Comparison of ENCODE assay signal across 21 cellular contexts in genomic region chr10:119409385-119409784, GRCh38.
DNase-seq lines count a peak whose midpoint lies in the region; ATAC-seq and TF ChIP-seq lines count a peak whose summit lies in the region.
"Had no signal": no experiment of that assay in that cellular context is flagged by ENCODE, and none has a peak within 500 bp of the region (broad histone marks: within the 10 kb centered on the region; RNA-seq: fewer than 3 reads in every experiment).

No MANE protein-coding gene starts in this region.

- no peak overlapping the region for H3K4me2 ChIP-seq in neuronal stem cell (ENCODE audit: insufficient read depth, low read length, poor library complexity, severe bottlenecking)

- H3K4me1 ChIP-seq in duodenal mucosa (ENCODE audit: control insufficient read depth in 1 of 2, insufficient read depth in 2 of 2, low read length in 2 of 2) (peaks cover 22 to 24% of the 10 kb centered on the region in 2 donors), gastroesophageal sphincter (peaks cover 0 to 67% (median 37%) of the 10 kb centered on the region in 3 donors), neuronal stem cell (ENCODE audit: control insufficient read depth in 2 of 2, insufficient read depth in 1 of 2, low read depth in 1 of 2, low read length in 2 of 2) (peaks cover 31 to 43% of the 10 kb centered on the region in 2 donors), tibial nerve (peaks cover 0 to 73% (median 20%) of the 10 kb centered on the region in 4 donors)
- H3K4me1 ChIP-seq: HAP-1 had no signal

- TF ChIP-seq EP300 in gastroesophageal sphincter (IDR thresholded peaks at IDR 0.05) = no peak
- TF ChIP-seq EP300 in tibial nerve (IDR thresholded peaks at IDR 0.05) = no peak

- peak overlapping the region; percentile 77 for H3K18ac ChIP-seq in neuronal stem cell (ENCODE audit: low read length)

- no peak for DNase-seq in neuronal stem cell (ENCODE audit: low spot score)
- no peak for DNase-seq in tibial nerve (ENCODE audit: low spot score in 2 of 2)
- DNase-seq in GM20000 (ENCODE audit: low spot score) = no peak
- no peak for DNase-seq in stimulated activated CD4-positive, alpha-beta T cell treated with anti-CD3 and anti-CD28 coated beads, Interleukin-12 subunit alpha, Interleukin-12 subunit beta, amount 100 ng/mL, for 4 hours
- DNase-seq: activated B cell treated with CpG ODN at 0.5 μM for 24 hours; activated CD4-positive, alpha-beta T cell treated with anti-CD3 and anti-CD28 coated beads, Interleukin-2, amount 50 U/mL, for 4 hours; activated CD8-positive, alpha-beta memory T cell treated with anti-CD3 and anti-CD28 coated beads, Interleukin-2, amount 50 U/mL, for 4 hours; activated naive CD8-positive, alpha-beta T cell treated with anti-CD3 and anti-CD28 coated beads for 36 hours; CD4-positive, alpha-beta T cell; effector CD8-positive, alpha-beta T cell; glutamatergic neuron; MG63; NCI-H1417 treated with DMSO at 0.1 percent for 48 hours; NCI-H524; substantia nigra; T1000 had no signal

- no peak for TF ChIP-seq POLR2A in gastroesophageal sphincter (IDR thresholded peaks at IDR 0.05)
- no peak for TF ChIP-seq POLR2A in tibial nerve (IDR thresholded peaks at IDR 0.05)

- H2AK5ac ChIP-seq in neuronal stem cell (ENCODE audit: low read depth, low read length) = peak overlapping the region; percentile 68

- no peak overlapping the region for H3K4me3 ChIP-seq in duodenal mucosa (ENCODE audit: low read depth in 1 of 2, low read length in 2 of 2)
- no peak overlapping the region for H3K4me3 ChIP-seq in gastroesophageal sphincter
- H3K4me3 ChIP-seq in neuronal stem cell (ENCODE audit: low read length in 2 of 2) = peak overlapping the region in 1 of 2 donors; percentile 22
- H3K4me3 ChIP-seq in tibial nerve = no peak overlapping the region
- H3K4me3 ChIP-seq: HAP-1, MG63 had no signal

- no peak overlapping the region for H2BK15ac ChIP-seq in neuronal stem cell (ENCODE audit: low read length)

- TF ChIP-seq CTCF in gastroesophageal sphincter (IDR thresholded peaks at IDR 0.05) (no peak), tibial nerve (IDR thresholded peaks at IDR 0.05) (no peak), GM20000 (IDR thresholded peaks at IDR 0.05; ENCODE audit: extremely low read depth, missing control alignments) (no peak)

- H2AFZ ChIP-seq in neuronal stem cell (ENCODE audit: low read length) = peak overlapping the region; percentile 61

- ATAC-seq in gastroesophageal sphincter = no peak
- no peak for ATAC-seq in HG03280 (IDR thresholded peaks at IDR 0.05; ENCODE audit: unreplicated experiment)
- ATAC-seq: activated T-helper 17 cell treated with anti-CD3 and anti-CD28 coated beads, Interleukin-2, amount 50 U/mL, for 72 hours had no signal

- H2BK12ac ChIP-seq in neuronal stem cell (ENCODE audit: low read length) = no peak overlapping the region

- H3K27ac ChIP-seq in duodenal mucosa (ENCODE audit: low read depth, low read length) = peak overlapping the region; percentile 70
- H3K27ac ChIP-seq in gastroesophageal sphincter = peak overlapping the region in 3 of 4 donors; percentile 66 to 75 (median 73)
- no peak overlapping the region for H3K27ac ChIP-seq in neuronal stem cell (replicated peaks; ENCODE audit: low read length)
- peak overlapping the region; percentile 17 to 82 (median 66) for H3K27ac ChIP-seq in tibial nerve

- H3K9me3 ChIP-seq in duodenal mucosa (ENCODE audit: control insufficient read depth in 1 of 2, low read length in 2 of 2) (no peaks in the 10 kb centered on the region), gastroesophageal sphincter (no peaks in the 10 kb centered on the region), neuronal stem cell (replicated peaks in 1 of 2; ENCODE audit: control insufficient read depth in 2 of 2, insufficient read depth in 1 of 2, low read depth in 1 of 2, low read length in 2 of 2) (no peaks in the 10 kb centered on the region), tibial nerve (no peaks in the 10 kb centered on the region)
- H3K9me3 ChIP-seq: HAP-1, MG63 had no signal

- no peak overlapping the region for H3K4ac ChIP-seq in neuronal stem cell (ENCODE audit: low read length)

- no peak overlapping the region for H3K14ac ChIP-seq in neuronal stem cell (ENCODE audit: low read length)

- no peak overlapping the region for H2BK5ac ChIP-seq in neuronal stem cell (ENCODE audit: low read length)

- H3K36me3 ChIP-seq in duodenal mucosa (ENCODE audit: control insufficient read depth in 1 of 2, insufficient read depth in 2 of 2, low read length in 2 of 2) (peaks cover 0 to 3% of the 10 kb centered on the region in 2 donors), gastroesophageal sphincter (no peaks in the 10 kb centered on the region), neuronal stem cell (replicated peaks in 1 of 2; ENCODE audit: control insufficient read depth in 2 of 2, insufficient read depth in 2 of 2, low read length in 2 of 2) (no peaks in the 10 kb centered on the region), tibial nerve (no peaks in the 10 kb centered on the region)
- H3K36me3 ChIP-seq: HAP-1, MG63 had no signal

- H3K23ac ChIP-seq in neuronal stem cell (ENCODE audit: low read depth, low read length, poor library complexity) = no peak overlapping the region

- H3K9ac ChIP-seq in duodenal mucosa (ENCODE audit: low read depth in 1 of 2, low read length in 2 of 2) = no peak overlapping the region
- H3K9ac ChIP-seq in neuronal stem cell (ENCODE audit: low read depth, low read length, poor library complexity) = no peak overlapping the region

- H2BK120ac ChIP-seq in neuronal stem cell (ENCODE audit: low read depth, low read length) = no peak overlapping the region

- no peaks in the 10 kb centered on the region for H3K79me1 ChIP-seq in neuronal stem cell (ENCODE audit: low read depth, low read length)

- H3K27me3 ChIP-seq in duodenal mucosa (ENCODE audit: control insufficient read depth in 1 of 2, insufficient read depth in 2 of 2, low read length in 2 of 2) (no peaks in the 10 kb centered on the region), gastroesophageal sphincter (no peaks in the 10 kb centered on the region), neuronal stem cell (ENCODE audit: control insufficient read depth in 3 of 3, insufficient read depth in 3 of 3, low read depth in 1 of 3, low read length in 3 of 3) (no peaks in the 10 kb centered on the region), tibial nerve (no peaks in the 10 kb centered on the region)
- H3K27me3 ChIP-seq: MG63 had no signal

- no peak overlapping the region for H4K8ac ChIP-seq in neuronal stem cell (ENCODE audit: low read depth, low read length)

- H4K91ac ChIP-seq in neuronal stem cell (ENCODE audit: low read depth, low read length, poor library complexity) = no peak overlapping the region

- 70% methylated on average over 2 of the region's 5 CpGs; no CpG with 5 or more reads in 1 of the 2 donors for WGBS in gastroesophageal sphincter (ENCODE audit: low coverage in 1 of 2), 2 donors
- WGBS in neuronal stem cell (ENCODE audit: extremely low coverage in 2 of 2, insufficient read length in 2 of 2, insufficient replicate concordance in 1 of 2), 2 donors = no CpG with 5 or more reads among the region's 5 CpGs
- WGBS in tibial nerve, 2 donors = 71 to 72% methylated on average over 5 of the region's 5 CpGs
